In genomic region chr3:105730973-105731372, GRCh38 we compare ENCODE assay signal across 28 cellular contexts.
DNase-seq lines count a peak whose midpoint lies in the region; ATAC-seq and TF ChIP-seq lines count a peak whose summit lies in the region.
"Had no signal": no experiment of that assay in that cellular context is flagged by ENCODE, and none has a peak within 500 bp of the region (broad histone marks: within the 10 kb centered on the region; RNA-seq: fewer than 3 reads in every experiment).

No MANE protein-coding gene starts in this region.

- H3K9me3 Mint-ChIP-seq in activated T-helper 17 cell treated with anti-CD3 and anti-CD28 coated beads, Interleukin-2, amount 50 U/mL, for 72 hours = peaks cover 10% of the 10 kb centered on the region
- H3K9me3 Mint-ChIP-seq in stimulated activated naive B cell treated with anti-CD40 and anti-IgM and Interleukin-4, amounts not matched to agents 10 μg/mL and 1 μg/mL and 100 μg/mL, for 72 hours = peaks cover 7 to 8% of the 10 kb centered on the region in 2 donors

- no peak overlapping the region for H3K4me3 ChIP-seq in mammary epithelial cell (replicated peaks in 1 of 3; ENCODE audit: insufficient read depth in 1 of 3, low read depth in 2 of 3, low read length in 3 of 3)
- no peak overlapping the region for H3K4me3 ChIP-seq in breast epithelium
- H3K4me3 ChIP-seq: adrenal gland, left lung, suprapubic skin had no signal

- DNase-seq in mammary epithelial cell = peak; percentile 8
- no peak for DNase-seq in breast epithelium (ENCODE audit: low spot score in 2 of 2)
- no peak for DNase-seq in stimulated activated naive B cell treated with anti-CD40 and anti-IgM and Interleukin-4, amounts not matched to agents 10 μg/mL and 1 μg/mL and 100 μg/mL, for 72 hours
- DNase-seq in SIG-M5 (lab: John Stamatoyannopoulos, UW) = no peak
- no peak for DNase-seq in HuH-7.5 (ENCODE audit: low spot score)
- DNase-seq: activated CD4-positive, CD25-positive, alpha-beta regulatory T cell treated with anti-CD3 and anti-CD28 coated beads, Interleukin-2, amount 50 U/mL, for 72 hours; activated CD8-positive, alpha-beta T cell treated with anti-CD3 and anti-CD28 coated beads for 36 hours; activated gamma-delta T cell treated with Interleukin-2 at 50 U/mL for 16 hours; activated T-cell treated with anti-CD3 and anti-CD28 coated beads for 4 hours; adrenal gland; BE2C; brain microvascular endothelial cell; hypothalamus; KG1; left lung; naive thymus-derived CD4-positive, alpha-beta T cell; NCI-H187; NCI-H2227 treated with DMSO at 0.1 percent for 48 hours; retina; SHP77 treated with DMSO at 0.1 percent for 48 hours; stimulated activated CD4-positive, alpha-beta T cell treated with anti-CD3 and anti-CD28 coated beads, Interleukin-2, amount 100 ng/mL, for 48 hours; T-helper 1 cell had no signal

- no peaks in the 10 kb centered on the region for H3K27me3 ChIP-seq in mammary epithelial cell (ENCODE audit: insufficient read depth, low read length)
- no peaks in the 10 kb centered on the region for H3K27me3 ChIP-seq in breast epithelium
- H3K27me3 ChIP-seq: adrenal gland, BE2C, brain microvascular endothelial cell, left lung, suprapubic skin had no signal

- H3K4me1 Mint-ChIP-seq in activated T-helper 17 cell treated with anti-CD3 and anti-CD28 coated beads, Interleukin-2, amount 50 U/mL, for 72 hours = peaks cover 7% of the 10 kb centered on the region
- H3K4me1 Mint-ChIP-seq in stimulated activated naive B cell treated with anti-CD40 and anti-IgM and Interleukin-4, amounts not matched to agents 10 μg/mL and 1 μg/mL and 100 μg/mL, for 72 hours = peaks cover 3 to 6% of the 10 kb centered on the region in 2 donors
- H3K4me1 Mint-ChIP-seq: stimulated activated memory B cell treated with anti-CD40 and anti-IgM and Interleukin-4, amounts not matched to agents 10 μg/mL and 1 μg/mL and 100 μg/mL, for 72 hours had no signal

- BruUV-seq in mammary epithelial cell (replicated peaks; lab: Mats Ljungman, UMichigan) = no TSS peak

- intact Hi-C loops in mammary epithelial cell (cut with micrococcal nuclease) = no loop called here
- intact Hi-C loops in breast epithelium (cut with DNase I; ENCODE audit: low total_unique reads) = no loop called here

- dilution Hi-C loops in mammary epithelial cell (cut with HindIII; ENCODE audit: low sequenced_read_pairs) = no loop called here

- no peaks in the 10 kb centered on the region for H3K79me2 ChIP-seq in mammary epithelial cell (ENCODE audit: insufficient read depth, low read length)

- H3K9ac ChIP-seq in mammary epithelial cell (ENCODE audit: insufficient read depth, low read length) = no peak overlapping the region

- H3K4me3 Mint-ChIP-seq in activated T-helper 17 cell treated with anti-CD3 and anti-CD28 coated beads, Interleukin-2, amount 50 U/mL, for 72 hours = no peak overlapping the region
- H3K4me3 Mint-ChIP-seq in stimulated activated naive B cell treated with anti-CD40 and anti-IgM and Interleukin-4, amounts not matched to agents 10 μg/mL and 1 μg/mL and 100 μg/mL, for 72 hours = no peak overlapping the region
- H3K4me3 Mint-ChIP-seq: activated CD8-positive, alpha-beta T cell treated with anti-CD3 and anti-CD28 coated beads for 36 hours; naive thymus-derived CD4-positive, alpha-beta T cell; stimulated activated memory B cell treated with anti-CD40 and anti-IgM and Interleukin-4, amounts not matched to agents 10 μg/mL and 1 μg/mL and 100 μg/mL, for 72 hours had no signal

- peak; percentile 67 for ATAC-seq in HG02981 (IDR thresholded peaks at IDR 0.05; ENCODE audit: unreplicated experiment)
- peak; percentile 40 for ATAC-seq in activated T-helper 17 cell treated with anti-CD3 and anti-CD28 coated beads, Interleukin-2, amount 50 U/mL, for 72 hours (replicated peaks)
- peak; percentile 69 to 76 for ATAC-seq in stimulated activated naive B cell treated with anti-CD40 and anti-IgM and Interleukin-4, amounts not matched to agents 10 μg/mL and 1 μg/mL and 100 μg/mL, for 72 hours (replicated peaks)
- ATAC-seq in HG02938 (IDR thresholded peaks at IDR 0.05; ENCODE audit: unreplicated experiment) = no peak
- ATAC-seq: activated CD8-positive, alpha-beta T cell treated with anti-CD3 and anti-CD28 coated beads for 36 hours; left lung; naive thymus-derived CD4-positive, alpha-beta T cell; Panc1; stimulated activated memory B cell treated with anti-CD40 and anti-IgM and Interleukin-4, amounts not matched to agents 10 μg/mL and 1 μg/mL and 100 μg/mL, for 72 hours had no signal

- no peak for TF ChIP-seq CTCF in mammary epithelial cell (conservative IDR thresholded peaks at IDR 0.05 in 1 of 2, IDR thresholded peaks at IDR 0.05 in 1 of 2; ENCODE audit: extremely low read depth in 1 of 2, insufficient read depth in 1 of 2, low read depth in 1 of 2, low read length in 2 of 2)
- no peak for TF ChIP-seq CTCF in breast epithelium (IDR thresholded peaks at IDR 0.05)

- H3K4me1 ChIP-seq in mammary epithelial cell (ENCODE audit: insufficient read depth, low read length) (no peaks in the 10 kb centered on the region), breast epithelium (no peaks in the 10 kb centered on the region)
- H3K4me1 ChIP-seq: suprapubic skin had no signal

- no peaks in the 10 kb centered on the region for H3K27me3 Mint-ChIP-seq in activated T-helper 17 cell treated with anti-CD3 and anti-CD28 coated beads, Interleukin-2, amount 50 U/mL, for 72 hours
- H3K27me3 Mint-ChIP-seq in stimulated activated naive B cell treated with anti-CD40 and anti-IgM and Interleukin-4, amounts not matched to agents 10 μg/mL and 1 μg/mL and 100 μg/mL, for 72 hours = no peaks in the 10 kb centered on the region
- H3K27me3 Mint-ChIP-seq: activated CD8-positive, alpha-beta T cell treated with anti-CD3 and anti-CD28 coated beads for 36 hours; naive thymus-derived CD4-positive, alpha-beta T cell; stimulated activated memory B cell treated with anti-CD40 and anti-IgM and Interleukin-4, amounts not matched to agents 10 μg/mL and 1 μg/mL and 100 μg/mL, for 72 hours had no signal

- H3K27ac Mint-ChIP-seq in activated T-helper 17 cell treated with anti-CD3 and anti-CD28 coated beads, Interleukin-2, amount 50 U/mL, for 72 hours = no peak overlapping the region
- no peak overlapping the region for H3K27ac Mint-ChIP-seq in stimulated activated naive B cell treated with anti-CD40 and anti-IgM and Interleukin-4, amounts not matched to agents 10 μg/mL and 1 μg/mL and 100 μg/mL, for 72 hours
- H3K27ac Mint-ChIP-seq: activated CD8-positive, alpha-beta T cell treated with anti-CD3 and anti-CD28 coated beads for 36 hours; stimulated activated memory B cell treated with anti-CD40 and anti-IgM and Interleukin-4, amounts not matched to agents 10 μg/mL and 1 μg/mL and 100 μg/mL, for 72 hours had no signal

- CTCF ChIA-PET in mammary epithelial cell (lab: Charles Lee; ENCODE audit: low non-redundant PET) = no interaction called here

- peaks cover 91% of the 10 kb centered on the region for H3K36me3 Mint-ChIP-seq in activated T-helper 17 cell treated with anti-CD3 and anti-CD28 coated beads, Interleukin-2, amount 50 U/mL, for 72 hours (ENCODE audit: low read depth)
- peaks cover 17 to 24% of the 10 kb centered on the region in 2 donors for H3K36me3 Mint-ChIP-seq in stimulated activated naive B cell treated with anti-CD40 and anti-IgM and Interleukin-4, amounts not matched to agents 10 μg/mL and 1 μg/mL and 100 μg/mL, for 72 hours

- peaks cover 2% of the 10 kb centered on the region for H3K36me3 ChIP-seq in mammary epithelial cell (ENCODE audit: insufficient read depth, low read length)
- peaks cover 3% of the 10 kb centered on the region for H3K36me3 ChIP-seq in breast epithelium
- H3K36me3 ChIP-seq: adrenal gland had no signal

- in situ Hi-C loops in mammary epithelial cell (cut with MboI; ENCODE audit: low sequenced_read_pairs in 2 of 2) = no loop called here

- H3K9me3 ChIP-seq in mammary epithelial cell (replicated peaks; ENCODE audit: insufficient read depth, low read length) (no peaks in the 10 kb centered on the region), breast epithelium (peaks cover 0 to 10% of the 10 kb centered on the region in 2 donors)
- H3K9me3 ChIP-seq: adrenal gland, BE2C had no signal

- no peaks in the 10 kb centered on the region for H4K20me1 ChIP-seq in mammary epithelial cell (ENCODE audit: insufficient read depth, low read length)

- H3K27ac ChIP-seq in mammary epithelial cell (ENCODE audit: insufficient read depth, low read depth, low read length) = no peak overlapping the region
- no peak overlapping the region for H3K27ac ChIP-seq in breast epithelium
- H3K27ac ChIP-seq: adrenal gland, brain microvascular endothelial cell, left lung, suprapubic skin had no signal

- no peak overlapping the region for H3K4me2 ChIP-seq in mammary epithelial cell (ENCODE audit: insufficient read depth, low read depth, low read length)

- TF ChIP-seq POLR2A in breast epithelium (IDR thresholded peaks at IDR 0.05) = no peak

- no peak overlapping the region for H2AFZ ChIP-seq in mammary epithelial cell (ENCODE audit: low read depth, low read length)
